In genomic region chr10:61752111-61753011, GRCh38 we compare ENCODE assay signal across 1 cellular context.
TF ChIP-seq lines count a peak whose summit lies in the region.

No MANE protein-coding gene starts in this region.

TF ChIP-seq in WTC11, 78 proteins besides CTCF, POLR2A, EP300 and RAD21 (continued from another document):
- TF ChIP-seq, protein P1, sequence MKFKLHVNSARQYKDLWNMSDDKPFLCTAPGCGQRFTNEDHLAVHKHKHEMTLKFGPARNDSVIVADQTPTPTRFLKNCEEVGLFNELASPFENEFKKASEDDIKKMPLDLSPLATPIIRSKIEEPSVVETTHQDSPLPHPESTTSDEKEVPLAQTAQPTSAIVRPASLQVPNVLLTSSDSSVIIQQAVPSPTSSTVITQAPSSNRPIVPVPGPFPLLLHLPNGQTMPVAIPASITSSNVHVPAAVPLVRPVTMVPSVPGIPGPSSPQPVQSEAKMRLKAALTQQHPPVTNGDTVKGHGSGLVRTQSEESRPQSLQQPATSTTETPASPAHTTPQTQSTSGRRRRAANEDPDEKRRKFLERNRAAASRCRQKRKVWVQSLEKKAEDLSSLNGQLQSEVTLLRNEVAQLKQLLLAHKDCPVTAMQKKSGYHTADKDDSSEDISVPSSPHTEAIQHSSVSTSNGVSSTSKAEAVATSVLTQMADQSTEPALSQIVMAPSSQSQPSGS (CRISPR knock-in tag; IDR thresholded peaks at IDR 0.05; ENCODE audit: borderline replicate concordance, low read depth): no peak
- TF ChIP-seq ZNF423 (CRISPR knock-in tag; IDR thresholded peaks at IDR 0.05) (no peak), E2F1 (CRISPR knock-in tag; IDR thresholded peaks at IDR 0.05) (no peak)
TF ChIP-seq in WTC11: peak in this region for 0.
